ENCODE assay signal across 19 cellular contexts in genomic region chr5:15440434-15440833, GRCh38. TPM values are rescaled to one million over a fixed set of nuclear protein-coding genes. Genes with fewer than 3 reads are reported as not detected.
DNase-seq lines count a peak whose midpoint lies in the region; TF ChIP-seq lines count a peak whose summit lies in the region.
"Had no signal": no experiment of that assay in that cellular context is flagged by ENCODE, and none has a peak within 500 bp of the region (broad histone marks: within the 10 kb centered on the region; RNA-seq: fewer than 3 reads in every experiment).

No MANE protein-coding gene starts in this region.

- peak overlapping the region; percentile 47 for H3K4me2 ChIP-seq in KMS-11
- no peak overlapping the region for H3K4me2 ChIP-seq in mammary epithelial cell (ENCODE audit: insufficient read depth, low read depth, low read length)

- H4K20me1 ChIP-seq in KMS-11 (ENCODE audit: insufficient read depth) (no peaks in the 10 kb centered on the region), mammary epithelial cell (ENCODE audit: insufficient read depth, low read length) (no peaks in the 10 kb centered on the region)

- no peak overlapping the region for H3K4me3 ChIP-seq in KMS-11 (IDR thresholded peaks at IDR 0.05; ENCODE audit: insufficient read depth, low read depth, low read length)
- H3K4me3 ChIP-seq in coronary artery: peak overlapping the region; percentile 47
- H3K4me3 ChIP-seq in mammary epithelial cell (replicated peaks in 1 of 3; ENCODE audit: insufficient read depth in 1 of 3, low read depth in 2 of 3, low read length in 3 of 3): no peak overlapping the region
- H3K4me3 ChIP-seq: Peyer's patch had no signal

- H3K27ac Mint-ChIP-seq in nephron progenitor cell: no peak overlapping the region
- H3K27ac Mint-ChIP-seq: CD4-positive, alpha-beta memory T cell; H9 had no signal

- H2AFZ ChIP-seq in KMS-11 (ENCODE audit: low read depth): peak overlapping the region; percentile 12; the same call in 1 of the 2 replicates
- no peak overlapping the region for H2AFZ ChIP-seq in mammary epithelial cell (ENCODE audit: low read depth, low read length)

- TF ChIP-seq CTCF in KMS-11 (conservative IDR thresholded peaks at IDR 0.05; ENCODE audit: low read depth, low read length) (no peak), coronary artery (IDR thresholded peaks at IDR 0.05) (no peak), mammary epithelial cell (conservative IDR thresholded peaks at IDR 0.05 in 1 of 2, IDR thresholded peaks at IDR 0.05 in 1 of 2; ENCODE audit: extremely low read depth in 1 of 2, insufficient read depth in 1 of 2, low read depth in 1 of 2, low read length in 2 of 2) (no peak), nephron progenitor cell (IDR thresholded peaks at IDR 0.05) (no peak)

- no peaks in the 10 kb centered on the region for H3K36me3 Mint-ChIP-seq in nephron progenitor cell (ENCODE audit: low read depth)
- H3K36me3 Mint-ChIP-seq: CD4-positive, alpha-beta memory T cell had no signal

- H3K27ac ChIP-seq in KMS-11 (peak overlapping the region; percentile 60), coronary artery (no peak overlapping the region), mammary epithelial cell (ENCODE audit: insufficient read depth, low read depth, low read length) (no peak overlapping the region)
- H3K27ac ChIP-seq: Peyer's patch had no signal

- H3K9ac ChIP-seq in KMS-11 (no peak overlapping the region), mammary epithelial cell (ENCODE audit: insufficient read depth, low read length) (no peak overlapping the region)

- 12% methylated on average over 5 of the region's 5 CpGs for WGBS in mammary epithelial cell (ENCODE audit: low coverage, missing lambda C conversion rate)

- H3K4me1 Mint-ChIP-seq in nephron progenitor cell: no peaks in the 10 kb centered on the region
- H3K4me1 Mint-ChIP-seq: CD4-positive, alpha-beta memory T cell had no signal

- H3K79me2 ChIP-seq in KMS-11 (ENCODE audit: insufficient read depth, low read depth): no peaks in the 10 kb centered on the region
- H3K79me2 ChIP-seq in mammary epithelial cell (ENCODE audit: insufficient read depth, low read length): no peaks in the 10 kb centered on the region

- DNase-seq in AG20443 (ENCODE audit: low spot score): peak; percentile 31
- no peak for DNase-seq in coronary artery (ENCODE audit: low spot score)
- peak; percentile 44 for DNase-seq in myocyte (ENCODE audit: low read depth)
- no peak for DNase-seq in SW 1271 (lab: John Stamatoyannopoulos, UW)
- DNase-seq in mammary epithelial cell: no peak
- DNase-seq in occipital lobe (lab: John Stamatoyannopoulos, UW): no peak
- no peak for DNase-seq in nephron progenitor cell
- DNase-seq: BE2C; CD4-positive, alpha-beta memory T cell; DND-41; H9; Karpas-422; NCI-H1417; NCI-H2029; NCI-H2171 treated with DMSO at 0.1 percent for 48 hours; NCI-H510A; Peyer's patch; SHP77 treated with DMSO at 0.1 percent for 48 hours had no signal

- no TSS peak for BruUV-seq in mammary epithelial cell (replicated peaks; lab: Mats Ljungman, UMichigan)

- H3K36me3 ChIP-seq in KMS-11 (ENCODE audit: insufficient read depth) (no peaks in the 10 kb centered on the region), mammary epithelial cell (ENCODE audit: insufficient read depth, low read length) (no peaks in the 10 kb centered on the region)
- H3K36me3 ChIP-seq: BE2C, Peyer's patch had no signal

- intact Hi-C loops in mammary epithelial cell (cut with micrococcal nuclease): no loop called here

- dilution Hi-C loops in mammary epithelial cell (cut with HindIII; ENCODE audit: low sequenced_read_pairs): no loop called here

- H3K27me3 Mint-ChIP-seq in nephron progenitor cell (ENCODE audit: low read depth, poor library complexity): no peaks in the 10 kb centered on the region
- H3K27me3 Mint-ChIP-seq: CD4-positive, alpha-beta memory T cell had no signal

- H3K27me3 ChIP-seq in KMS-11 (ENCODE audit: insufficient read depth, low read depth) (no peaks in the 10 kb centered on the region), mammary epithelial cell (ENCODE audit: insufficient read depth, low read length) (no peaks in the 10 kb centered on the region)
- H3K27me3 ChIP-seq: Peyer's patch had no signal

- in situ Hi-C loops in mammary epithelial cell (cut with MboI; ENCODE audit: low sequenced_read_pairs in 2 of 2): no loop called here

- CTCF ChIA-PET in mammary epithelial cell (lab: Charles Lee; ENCODE audit: low non-redundant PET): no interaction called here

- peaks cover 61% of the 10 kb centered on the region for H3K4me1 ChIP-seq in KMS-11 (ENCODE audit: low read depth, poor library complexity, severe bottlenecking)
- H3K4me1 ChIP-seq in mammary epithelial cell (ENCODE audit: insufficient read depth, low read length): no peaks in the 10 kb centered on the region
- H3K4me1 ChIP-seq: BE2C, Peyer's patch had no signal

- no peaks in the 10 kb centered on the region for H3K9me3 Mint-ChIP-seq in nephron progenitor cell
- H3K9me3 Mint-ChIP-seq: H9 had no signal

- H3K4me3 Mint-ChIP-seq in nephron progenitor cell: no peak overlapping the region
- H3K4me3 Mint-ChIP-seq: H9 had no signal

- peaks cover 2% of the 10 kb centered on the region for H3K9me3 ChIP-seq in mammary epithelial cell (replicated peaks; ENCODE audit: insufficient read depth, low read length)
- H3K9me3 ChIP-seq: BE2C, Peyer's patch had no signal

RNA-seq across cellular contexts. Expression of gene FBXL7, which starts 59.5 kb away (rescaled TPM):
- total RNA-seq in myocyte (9.7 and 11.2 TPM in 2 replicates), mammary epithelial cell (1 to 10 TPM; 1.0 to 2.4 TPM), occipital lobe (3.0 TPM)
- polyA plus RNA-seq in myocyte (2012): 20.2 TPM
- 0.01 TPM for polyA plus RNA-seq in mammary epithelial cell
- polyA minus RNA-seq in mammary epithelial cell: not detected
- total RNA-seq: CD4-positive, alpha-beta memory T cell had no signal
- polyA plus RNA-seq: CD4-positive, alpha-beta memory T cell had no signal

Comparison
In these comparisons a context has a peak if more than half of its experiments do, and no peak if none do; other contexts are left out.
1. DNase-seq: peak in AG20443 (single experiment) and myocyte (single experiment); none in coronary artery (single experiment), SW 1271 (0 of 2), mammary epithelial cell (single experiment), occipital lobe (single experiment) and nephron progenitor cell (single experiment).